In genomic region chr2:65550246-65550645, GRCh38 we compare ENCODE assay signal across 1 cellular context.
A peak's percentile ranks its signal among the peaks of the same experiment; 100 is the strongest.
TF ChIP-seq lines count a peak whose summit lies in the region.

No MANE protein-coding gene starts in this region.

TF ChIP-seq in GM12878, 131 proteins besides CTCF, POLR2A, EP300 and RAD21 (continued from another document):
- no peak for TF ChIP-seq STAT1 (conservative IDR thresholded peaks at IDR 0.05)
- TF ChIP-seq SPI1 (IDR thresholded peaks at IDR 0.05; ENCODE audit: borderline replicate concordance, insufficient read depth, low read depth, low read length): peak; percentile 60; the same call in 1 of the 2 replicates
- TF ChIP-seq KLF5 (IDR thresholded peaks at IDR 0.05; ENCODE audit: partially characterized antibody): no peak
- 0 out of 2 replicates have a peak, but pooled peaks have one; percentile 17 for TF ChIP-seq IKZF1 (conservative IDR thresholded peaks at IDR 0.05)
- TF ChIP-seq POLR2AphosphoS2 (IDR thresholded peaks at IDR 0.05; ENCODE audit: low read depth, low read length): no peak
